8 cellular contexts compared by ENCODE assay signal in genomic region chr9:4750021-4750673, GRCh38. TPM values are rescaled to one million over a fixed set of nuclear protein-coding genes. Genes with fewer than 3 reads are reported as not detected.
DNase-seq lines count a peak whose midpoint lies in the region; ATAC-seq, FAIRE-seq and TF ChIP-seq lines count a peak whose summit lies in the region.

No MANE protein-coding gene starts in this region.

- 41 to 45% methylated on average over 8 of the region's 8 CpGs for WGBS in upper lobe of left lung, 2 donors

- no peak overlapping the region for H3K4me3 ChIP-seq in upper lobe of left lung

- H3K27me3 ChIP-seq in upper lobe of left lung: no peaks in the 10 kb centered on the region

- no peaks in the 10 kb centered on the region for H3K4me1 ChIP-seq in upper lobe of left lung

- no peak for TF ChIP-seq EP300 in upper lobe of left lung (IDR thresholded peaks at IDR 0.05)

- DNase-seq in DMS 273 (lab: John Stamatoyannopoulos, UW; ENCODE audit: unreplicated experiment) (peak; percentile 66), DMS 273 treated with DMSO at 0.1 percent for 48 hours (lab: John Stamatoyannopoulos, UW) (no peak), NCI-H146 (lab: John Stamatoyannopoulos, UW) (peak; percentile 21), amniotic epithelial cell (ENCODE audit: low read depth) (peak; percentile 75), islet precursor cell (peak; percentile 76), upper lobe of left lung (no peak), frontal cortex (ENCODE audit: low spot score in 2 of 2) (no peak)

- peak in 5 of 6 experiments; percentile 20 to 57 (median 50) for TF ChIP-seq CTCF in upper lobe of left lung (IDR thresholded peaks at IDR 0.05)

- no peak for FAIRE-seq in frontal cortex (lab: Jason Lieb, UNC)

- H3K27ac ChIP-seq in upper lobe of left lung: no peak overlapping the region

- TF ChIP-seq POLR2A in upper lobe of left lung (IDR thresholded peaks at IDR 0.05): no peak

- H3K9me3 ChIP-seq in upper lobe of left lung: no peaks in the 10 kb centered on the region

- ATAC-seq in upper lobe of left lung (ENCODE audit: low FRiP score in 2 of 2) (peak in 1 of 2 donors; percentile 72), HG03342 (IDR thresholded peaks at IDR 0.05; ENCODE audit: unreplicated experiment) (no peak)

- H3K36me3 ChIP-seq in upper lobe of left lung: no peaks in the 10 kb centered on the region

RNA-seq across cellular contexts. Expression of gene AK3, which starts 9.1 kb away (rescaled TPM):
- total RNA-seq in upper lobe of left lung (10 to 100 TPM; 33.2 to 81.2 (median 51.7) TPM), frontal cortex (26.9 TPM)

RNA-seq across cellular contexts. Expression of gene RCL1, which starts 42.6 kb away (rescaled TPM):
- total RNA-seq in upper lobe of left lung (10 to 100 TPM; 20.8 to 63.9 (median 30.1) TPM), frontal cortex (20.0 TPM)

Comparison
In these comparisons a context has a peak if more than half of its experiments do, and no peak if none do; other contexts are left out.
1. DNase-seq: peak in DMS 273 (single experiment), NCI-H146 (single experiment), amniotic epithelial cell (single experiment) and islet precursor cell (single experiment); none in DMS 273 treated with DMSO at 0.1 percent for 48 hours (single experiment), upper lobe of left lung (0 of 2) and frontal cortex (0 of 2).